ENCODE assay signal across 14 cellular contexts in the genomic region with DNA sequence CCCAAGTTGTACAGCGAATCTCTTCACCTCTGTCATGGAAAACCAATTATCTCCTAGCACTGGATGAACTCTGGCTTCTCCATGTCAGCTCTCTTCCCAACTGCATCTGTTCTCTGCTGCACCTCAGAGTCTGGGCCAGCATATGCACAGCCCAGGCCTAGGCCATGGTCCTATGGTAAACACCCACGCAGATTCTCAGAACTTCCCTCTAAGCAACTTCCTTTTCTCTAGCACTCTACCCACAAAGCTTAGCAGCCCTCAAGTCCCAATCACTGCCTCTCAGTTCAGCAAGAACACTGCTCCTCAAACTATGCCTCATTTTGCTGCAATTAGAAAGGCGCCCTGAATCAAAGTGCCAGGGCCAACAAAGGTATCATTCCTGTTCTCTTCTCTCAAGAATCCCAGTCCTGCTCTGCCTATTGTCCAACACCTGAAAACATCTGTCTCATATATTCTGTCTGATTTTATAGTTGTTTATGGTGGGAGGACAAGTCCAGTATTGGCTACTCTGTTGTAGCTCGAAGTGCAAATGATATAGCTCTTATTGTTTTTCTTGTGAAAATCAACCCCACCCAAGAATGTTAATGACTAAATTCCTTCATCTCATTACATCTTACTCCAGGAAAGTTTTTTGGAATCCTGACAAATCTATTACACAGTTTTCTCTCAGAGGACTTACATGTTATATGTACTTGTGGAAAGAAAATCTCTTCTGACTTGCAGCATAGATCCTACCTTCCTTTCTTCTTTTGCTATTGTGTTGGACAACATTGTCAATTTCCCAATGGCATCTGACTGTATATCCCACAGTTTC.
DNase-seq lines count a peak whose midpoint lies in the region; ATAC-seq and TF ChIP-seq lines count a peak whose summit lies in the region.
"Had no signal": no experiment of that assay in that cellular context is flagged by ENCODE, and none has a peak within 500 bp of the region (broad histone marks: within the 10 kb centered on the region; RNA-seq: fewer than 3 reads in every experiment).

No MANE protein-coding gene starts in this region.

- H3K27ac Mint-ChIP-seq in glutamatergic neuron (ENCODE audit: unreplicated experiment) = peak overlapping the region; percentile 24
- H3K27ac Mint-ChIP-seq in stimulated activated naive CD8-positive, alpha-beta T cell treated with anti-CD3 and anti-CD28 coated beads, Interleukin-15, amount 100 ng/mL, for 72 hours = no peak overlapping the region
- no peak overlapping the region for H3K27ac Mint-ChIP-seq in activated CD4-positive, alpha-beta T cell treated with anti-CD3 and anti-CD28 coated beads, Interleukin-2, amount 10 ng/mL, durations not matched to agents 7 days and 5 days
- H3K27ac Mint-ChIP-seq: CD8-positive, alpha-beta memory T cell had no signal

- H3K4me3 Mint-ChIP-seq in glutamatergic neuron (ENCODE audit: unreplicated experiment) = no peak overlapping the region
- no peak overlapping the region for H3K4me3 Mint-ChIP-seq in stimulated activated naive CD8-positive, alpha-beta T cell treated with anti-CD3 and anti-CD28 coated beads, Interleukin-15, amount 100 ng/mL, for 72 hours
- no peak overlapping the region for H3K4me3 Mint-ChIP-seq in activated CD4-positive, alpha-beta T cell treated with anti-CD3 and anti-CD28 coated beads, Interleukin-2, amount 10 ng/mL, durations not matched to agents 7 days and 5 days
- H3K4me3 Mint-ChIP-seq: activated T-cell treated with anti-CD3 and anti-CD28 coated beads, Interleukin-2, amount 50 U/mL, for 4 hours; CD8-positive, alpha-beta memory T cell had no signal

- peaks cover 7% of the 10 kb centered on the region for H3K36me3 Mint-ChIP-seq in glutamatergic neuron (ENCODE audit: unreplicated experiment)
- H3K36me3 Mint-ChIP-seq in activated CD4-positive, alpha-beta T cell treated with anti-CD3 and anti-CD28 coated beads, Interleukin-2, amount 10 ng/mL, durations not matched to agents 7 days and 5 days (ENCODE audit: low read depth) = no peaks in the 10 kb centered on the region
- H3K36me3 Mint-ChIP-seq: CD8-positive, alpha-beta memory T cell had no signal

- DNase-seq in glutamatergic neuron = no peak
- DNase-seq in stimulated activated naive CD8-positive, alpha-beta T cell treated with anti-CD3 and anti-CD28 coated beads, Interleukin-15, amount 100 ng/mL, for 72 hours = no peak
- DNase-seq in stimulated activated CD4-positive, alpha-beta T cell treated with anti-CD3 and anti-CD28 coated beads, Interleukin-4, amount 100 ng/mL, for 4 hours = no peak
- no peak for DNase-seq in GOT3 (lab: John Stamatoyannopoulos, UW)
- DNase-seq in activated CD4-positive, alpha-beta T cell treated with anti-CD3 and anti-CD28 coated beads, Interleukin-2, amount 10 ng/mL, durations not matched to agents 7 days and 5 days = no peak
- DNase-seq: activated T-cell treated with anti-CD3 and anti-CD28 coated beads, Interleukin-2, amount 50 U/mL, for 4 hours; CD8-positive, alpha-beta memory T cell; central memory CD4-positive, alpha-beta T cell; mesenchymal stem cell; NCI-H524 had no signal

- POLR2A ChIA-PET in activated CD4-positive, alpha-beta T cell treated with anti-CD3 and anti-CD28 coated beads, Interleukin-2, amount 10 ng/mL, durations not matched to agents 7 days and 5 days (lab: Charles Lee) = no interaction called here

- no peak for TF ChIP-seq CTCF in glutamatergic neuron (IDR thresholded peaks at IDR 0.05; ENCODE audit: partially characterized antibody, unreplicated experiment)

- H3K27me3 Mint-ChIP-seq in glutamatergic neuron (ENCODE audit: unreplicated experiment) = no peaks in the 10 kb centered on the region
- peaks cover 6% of the 10 kb centered on the region for H3K27me3 Mint-ChIP-seq in stimulated activated naive CD8-positive, alpha-beta T cell treated with anti-CD3 and anti-CD28 coated beads, Interleukin-15, amount 100 ng/mL, for 72 hours
- H3K27me3 Mint-ChIP-seq in activated CD4-positive, alpha-beta T cell treated with anti-CD3 and anti-CD28 coated beads, Interleukin-2, amount 10 ng/mL, durations not matched to agents 7 days and 5 days = peaks cover 9% of the 10 kb centered on the region

- ATAC-seq in GM18519 (IDR thresholded peaks at IDR 0.05; ENCODE audit: low FRiP score, unreplicated experiment) (peak; percentile 98), GM21529 (IDR thresholded peaks at IDR 0.05; ENCODE audit: unreplicated experiment) (peak; percentile 96), HG03378 (IDR thresholded peaks at IDR 0.05; ENCODE audit: unreplicated experiment) (peak; percentile 98)
- no peak for ATAC-seq in stimulated activated naive CD8-positive, alpha-beta T cell treated with anti-CD3 and anti-CD28 coated beads, Interleukin-15, amount 100 ng/mL, for 72 hours
- ATAC-seq: activated T-cell treated with anti-CD3 and anti-CD28 coated beads, Interleukin-2, amount 50 U/mL, for 4 hours; HepG2 had no signal

- H3K9me3 Mint-ChIP-seq in glutamatergic neuron (ENCODE audit: unreplicated experiment) = no peaks in the 10 kb centered on the region
- peaks cover 6 to 7% of the 10 kb centered on the region in 2 donors for H3K9me3 Mint-ChIP-seq in stimulated activated naive CD8-positive, alpha-beta T cell treated with anti-CD3 and anti-CD28 coated beads, Interleukin-15, amount 100 ng/mL, for 72 hours
- H3K9me3 Mint-ChIP-seq in activated CD4-positive, alpha-beta T cell treated with anti-CD3 and anti-CD28 coated beads, Interleukin-2, amount 10 ng/mL, durations not matched to agents 7 days and 5 days = no peaks in the 10 kb centered on the region

- H3K4me1 Mint-ChIP-seq in glutamatergic neuron (ENCODE audit: low read depth, unreplicated experiment) = peaks cover 5% of the 10 kb centered on the region
- H3K4me1 Mint-ChIP-seq in stimulated activated naive CD8-positive, alpha-beta T cell treated with anti-CD3 and anti-CD28 coated beads, Interleukin-15, amount 100 ng/mL, for 72 hours = peaks cover 6% of the 10 kb centered on the region
- peaks cover 8% of the 10 kb centered on the region for H3K4me1 Mint-ChIP-seq in activated CD4-positive, alpha-beta T cell treated with anti-CD3 and anti-CD28 coated beads, Interleukin-2, amount 10 ng/mL, durations not matched to agents 7 days and 5 days
- H3K4me1 Mint-ChIP-seq: CD8-positive, alpha-beta memory T cell had no signal

- CTCF ChIA-PET in activated CD4-positive, alpha-beta T cell treated with anti-CD3 and anti-CD28 coated beads, Interleukin-2, amount 10 ng/mL, durations not matched to agents 7 days and 5 days (lab: Charles Lee) = no interaction called here
